ENCODE assay signal across 8 cellular contexts in genomic region chr9:98010450-98010849, GRCh38. TPM values are rescaled to one million over a fixed set of nuclear protein-coding genes. Genes with fewer than 3 reads are reported as not detected.
DNase-seq lines count a peak whose midpoint lies in the region; ATAC-seq and TF ChIP-seq lines count a peak whose summit lies in the region.

No MANE protein-coding gene starts in this region.

- in situ Hi-C loops in ACHN (cut with HindIII; ENCODE audit: low pct_ligation_motif_present, low pct_unique_long_range_greater_than_20kb, low sequenced_read_pairs): no loop called here

- no peaks in the 10 kb centered on the region for H3K9me3 ChIP-seq in esophagus muscularis mucosa
- H3K9me3 ChIP-seq in vagina: no peaks in the 10 kb centered on the region

- no peaks in the 10 kb centered on the region for H3K27me3 ChIP-seq in esophagus muscularis mucosa
- no peaks in the 10 kb centered on the region for H3K27me3 ChIP-seq in vagina

- peak overlapping the region; percentile 24 for H3K27ac Mint-ChIP-seq in activated B cell treated with CpG ODN at 0.5 μM for 24 hours

- no peak overlapping the region for H3K4me3 ChIP-seq in esophagus muscularis mucosa
- H3K4me3 ChIP-seq in vagina: no peak overlapping the region

- intact Hi-C loops in activated B cell treated with CpG ODN at 0.5 μM for 24 hours (cut with micrococcal nuclease): loop anchor here (1.0 to 2.0 kb wide), 5 partner anchors 18 to 87 kb away; partner anchors contain the start of genes ANP32B and NANS
- intact Hi-C loops in esophagus muscularis mucosa (cut with DNase I): no loop called here
- intact Hi-C loops in vagina (cut with DNase I): no loop called here

- peaks cover 13 to 16% (median 15%) of the 10 kb centered on the region in 4 donors for H3K4me1 ChIP-seq in esophagus muscularis mucosa
- H3K4me1 ChIP-seq in vagina: peaks cover 8% of the 10 kb centered on the region

- peaks cover 21% of the 10 kb centered on the region for H3K4me1 Mint-ChIP-seq in activated B cell treated with CpG ODN at 0.5 μM for 24 hours

- no peak for TF ChIP-seq CTCF in activated B cell treated with CpG ODN at 0.5 μM for 24 hours (IDR thresholded peaks at IDR 0.05)
- no peak for TF ChIP-seq CTCF in esophagus muscularis mucosa (IDR thresholded peaks at IDR 0.05)
- TF ChIP-seq CTCF in vagina (IDR thresholded peaks at IDR 0.05): no peak

- H3K36me3 ChIP-seq in esophagus muscularis mucosa (peaks cover 66 to 97% (median 88%) of the 10 kb centered on the region in 4 donors), vagina (peaks cover 4 to 79% of the 10 kb centered on the region in 2 donors)

- peak; percentile 90 for ATAC-seq in GM18867 (IDR thresholded peaks at IDR 0.05; ENCODE audit: unreplicated experiment)
- ATAC-seq in HG02973 (IDR thresholded peaks at IDR 0.05; ENCODE audit: unreplicated experiment): peak; percentile 69
- peak; percentile 96 for ATAC-seq in activated B cell treated with CpG ODN at 0.5 μM for 24 hours (ENCODE audit: low read depth)

- CTCF ChIA-PET in activated B cell treated with CpG ODN at 0.5 μM for 24 hours (lab: Charles Lee): interaction anchor here (0.6 to 1.2 kb wide), 4 partner anchors 24 to 87 kb away, joined by 3 to 4 read pairs (median 4); partner anchors contain the start of genes ANP32B and TRMO

- peaks cover 91% of the 10 kb centered on the region for H3K36me3 Mint-ChIP-seq in activated B cell treated with CpG ODN at 0.5 μM for 24 hours (ENCODE audit: low read depth)

- H3K27ac ChIP-seq in esophagus muscularis mucosa (replicated peaks in 1 of 4) (peak overlapping the region in 2 of 4 donors; percentile 3 to 35), vagina (no peak overlapping the region)

- no peaks in the 10 kb centered on the region for H3K27me3 Mint-ChIP-seq in activated B cell treated with CpG ODN at 0.5 μM for 24 hours

- TF ChIP-seq EP300 in esophagus muscularis mucosa (IDR thresholded peaks at IDR 0.05): no peak

- DNase-seq in ACHN (peak; percentile 39), activated B cell treated with CpG ODN at 0.5 μM for 24 hours (no peak), left kidney (ENCODE audit: low read depth, low spot score) (peak; percentile 39), esophagus muscularis mucosa (ENCODE audit: extremely low spot score) (no peak), vagina (ENCODE audit: extremely low spot score in 2 of 2) (no peak), NCI-H2029 treated with DMSO at 0.1 percent for 48 hours (lab: John Stamatoyannopoulos, UW) (no peak)

- POLR2A ChIA-PET in activated B cell treated with CpG ODN at 0.5 μM for 24 hours (lab: Charles Lee): interaction anchor here (1.0 to 1.2 kb wide), 4 partner anchors 23 to 88 kb away, joined by 3 to 5 read pairs (median 4); partner anchors contain the start of genes ANP32B and TRMO

- WGBS in esophagus muscularis mucosa: 28% methylated on average over 2 of the region's 2 CpGs

- no peaks in the 10 kb centered on the region for H3K9me3 Mint-ChIP-seq in activated B cell treated with CpG ODN at 0.5 μM for 24 hours

- no peak overlapping the region for H3K4me3 Mint-ChIP-seq in activated B cell treated with CpG ODN at 0.5 μM for 24 hours

- TF ChIP-seq POLR2A in esophagus muscularis mucosa (IDR thresholded peaks at IDR 0.05; ENCODE audit: low read depth): no peak
- no peak for TF ChIP-seq POLR2A in vagina (IDR thresholded peaks at IDR 0.05)

RNA-seq across cellular contexts. Expression of gene ANP32B, which starts 27.3 kb away (rescaled TPM):
- total RNA-seq in activated B cell treated with CpG ODN at 0.5 μM for 24 hours: 162 and 173 TPM in 2 replicates
- 10 to 100 TPM; 30.2 to 52.7 (median 39.9) TPM for total RNA-seq in esophagus muscularis mucosa
- total RNA-seq in vagina: 75.1 TPM

RNA-seq across cellular contexts. Expression of gene NANS, which starts 46.1 kb away (rescaled TPM):
- total RNA-seq in activated B cell treated with CpG ODN at 0.5 μM for 24 hours (21.6 and 21.8 TPM in 2 replicates), esophagus muscularis mucosa (10 to 100 TPM; 25.3 to 54.7 (median 37.3) TPM), vagina (41.7 TPM)

Comparison
In these comparisons a context has a peak if more than half of its experiments do, and no peak if none do; other contexts are left out.
1. DNase-seq: peak in ACHN (single experiment) and left kidney (single experiment); none in activated B cell treated with CpG ODN at 0.5 μM for 24 hours (single experiment), esophagus muscularis mucosa (single experiment), vagina (0 of 2) and NCI-H2029 treated with DMSO at 0.1 percent for 48 hours (single experiment).
2. Peak in every context shown above with its lines, with median percentiles within 50 percentile points of each other: ATAC-seq.